29 cellular contexts compared by ENCODE assay signal in the genomic region with DNA sequence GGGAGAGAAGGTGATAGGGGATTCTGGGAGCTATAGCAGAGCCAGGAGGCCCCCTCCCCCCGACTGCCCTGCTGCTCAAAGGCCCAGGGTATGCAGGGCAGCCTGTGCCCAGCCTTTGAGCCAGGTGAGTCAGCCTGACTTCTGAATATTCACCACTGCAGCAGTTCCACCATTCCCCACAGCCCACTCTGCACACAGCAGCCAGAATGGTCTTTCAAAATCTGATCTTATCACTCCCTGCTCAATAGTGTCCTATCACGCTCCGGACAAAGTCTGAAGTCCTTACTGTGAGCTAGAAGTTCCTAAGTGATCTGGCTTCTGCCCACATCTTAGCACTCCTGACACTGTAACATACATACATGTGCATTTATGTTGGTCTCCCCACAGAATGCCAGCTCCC.
"Had no signal": no experiment of that assay in that cellular context is flagged by ENCODE, and none has a peak within 500 bp of the region (broad histone marks: within the 10 kb centered on the region; RNA-seq: fewer than 3 reads in every experiment).

No MANE protein-coding gene starts in this region.

- H3K4me3 ChIP-seq: ascending aorta, breast epithelium, cardiac muscle cell, colonic mucosa, gastrocnemius medialis had no signal

- DNase-seq: activated CD4-positive, alpha-beta memory T cell treated with anti-CD3 and anti-CD28 coated beads, Interleukin-2, amount 10 ng/mL, durations not matched to agents 7 days and 5 days; activated CD4-positive, alpha-beta T cell treated with anti-CD3 and anti-CD28 coated beads for 1 hour; activated CD4-positive, alpha-beta T cell treated with anti-CD3 and anti-CD28 coated beads for 4 hours; activated CD4-positive, alpha-beta T cell treated with anti-CD3 and anti-CD28 coated beads, Interleukin-2, amount 10 ng/mL, durations not matched to agents 7 days and 5 days; activated CD4-positive, alpha-beta T cell treated with anti-CD3 and anti-CD28 coated beads, Interleukin-2, amount 50 U/mL, for 4 hours; activated CD8-positive, alpha-beta memory T cell treated with anti-CD3 and anti-CD28 coated beads, Interleukin-2, amount 50 U/mL, for 48 hours; activated gamma-delta T cell; activated naive CD4-positive, alpha-beta T cell; activated naive CD4-positive, alpha-beta T cell treated with anti-CD3 and anti-CD28 coated beads, Interleukin-2, amount 10 ng/mL, durations not matched to agents 7 days and 5 days; activated naive CD8-positive, alpha-beta T cell treated with anti-CD3 and anti-CD28 coated beads, Interleukin-2, amount 10 ng/mL, durations not matched to agents 7 days and 5 days; activated T-cell treated with anti-CD3 and anti-CD28 coated beads for 4 hours; activated T-cell treated with anti-CD3 and anti-CD28 coated beads, Interleukin-2, amount 50 U/mL, for 24 hours; activated T-cell treated with anti-CD3 and anti-CD28 coated beads, Interleukin-2, amount 50 U/mL, for 72 hours; central memory CD4-positive, alpha-beta T cell; cerebellar nuclear complex; colonic mucosa; effector CD8-positive, alpha-beta T cell; foreskin fibroblast; gastrocnemius medialis; glutamatergic neuron; T-helper 1 cell; T-helper 17 cell; T1000; WERI-Rb-1 had no signal

- ATAC-seq: activated naive CD4-positive, alpha-beta T cell treated with anti-CD3 and anti-CD28 coated beads, Interleukin-2, amount 50 U/mL, for 72 hours; activated T-cell treated with anti-CD3 and anti-CD28 coated beads, Interleukin-2, amount 50 U/mL, for 72 hours; gastrocnemius medialis; T-helper 17 cell had no signal

- H3K27ac ChIP-seq: ascending aorta, breast epithelium, cardiac muscle cell, colonic mucosa, epithelial cell of prostate, gastrocnemius medialis, WERI-Rb-1 had no signal

- H3K36me3 ChIP-seq: ascending aorta, breast epithelium, cardiac muscle cell, colonic mucosa, gastrocnemius medialis, WERI-Rb-1 had no signal

- H3K27me3 ChIP-seq: ascending aorta, cardiac muscle cell, colonic mucosa had no signal

- H3K4me1 ChIP-seq: ascending aorta, breast epithelium, colonic mucosa, gastrocnemius medialis had no signal

- H3K9me3 ChIP-seq: colonic mucosa had no signal
